ENCODE assay signal across 8 cellular contexts in the genomic region with DNA sequence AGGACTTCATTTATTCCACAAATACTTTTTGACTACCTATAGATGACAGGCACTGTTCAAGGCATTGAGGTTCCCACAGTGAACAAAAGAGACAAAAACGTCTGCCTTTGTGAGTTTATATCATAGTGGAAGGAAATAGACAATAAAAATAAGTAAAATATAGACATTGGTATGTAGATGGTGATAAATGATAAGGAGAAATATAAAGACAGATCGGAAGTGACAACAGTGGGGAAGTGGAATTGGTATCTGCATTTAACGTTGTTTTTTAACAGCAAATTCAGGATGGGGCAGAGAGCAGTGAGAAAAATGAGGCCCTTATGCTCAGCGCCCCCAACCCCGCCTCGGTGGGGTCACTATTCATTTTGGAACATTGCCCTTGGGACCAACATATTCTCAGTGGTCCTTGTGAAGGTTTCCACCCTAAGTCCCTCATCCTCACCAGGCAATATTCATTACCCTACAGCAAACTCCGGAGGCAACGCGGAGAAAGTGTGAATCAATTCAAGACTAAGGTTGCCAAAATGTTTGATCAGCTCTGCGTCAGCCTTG. TPM values are rescaled to one million over a fixed set of nuclear protein-coding genes. Genes with fewer than 3 reads are reported as not detected.
DNase-seq lines count a peak whose midpoint lies in the region; ATAC-seq, FAIRE-seq and TF ChIP-seq lines count a peak whose summit lies in the region.

No MANE protein-coding gene starts in this region.

- intact Hi-C loops in left ventricle myocardium inferior (cut with micrococcal nuclease) (loop anchor here (2.0 kb wide), 1 partner anchor 246 kb away; no protein-coding TSS in a partner anchor), Right ventricle myocardium superior (cut with DNase I) (loop anchor here (2.0 to 10.0 kb wide), 5 partner anchors 92 to 335 kb away; no protein-coding TSS in a partner anchor), right lobe of liver (cut with DNase I) (loop anchor here (10.0 kb wide), 4 partner anchors 52 to 252 kb away; partner anchors contain the start of gene MICAL3 (in 1 of the 2)), transverse colon (cut with DNase I; ENCODE audit: low total_unique reads) (loop anchor here (2.0 to 10.0 kb wide), 4 partner anchors 52 to 245 kb away; partner anchors contain the start of gene MICAL3)

- H3K4me1 Mint-ChIP-seq in activated naive CD8-positive, alpha-beta T cell treated with anti-CD3 and anti-CD28 coated beads for 36 hours = peaks cover 38% of the 10 kb centered on the region

- no peak for TF ChIP-seq POLR2A in right lobe of liver (IDR thresholded peaks at IDR 0.05)
- TF ChIP-seq POLR2A in transverse colon (IDR thresholded peaks at IDR 0.05) = no peak

- TF ChIP-seq CTCF in left ventricle myocardium inferior (IDR thresholded peaks at IDR 0.05; ENCODE audit: borderline replicate concordance) = no peak
- no peak for TF ChIP-seq CTCF in right lobe of liver (IDR thresholded peaks at IDR 0.05)
- no peak for TF ChIP-seq CTCF in transverse colon (IDR thresholded peaks at IDR 0.05)

- no peak for ATAC-seq in Right ventricle myocardium superior (ENCODE audit: poor library complexity)
- ATAC-seq in right lobe of liver = peak in 1 of 4 donors; percentile 10
- ATAC-seq in HG02840 (IDR thresholded peaks at IDR 0.05; ENCODE audit: low FRiP score, unreplicated experiment) = no peak

- peaks cover 2% of the 10 kb centered on the region for H3K9me3 Mint-ChIP-seq in activated naive CD8-positive, alpha-beta T cell treated with anti-CD3 and anti-CD28 coated beads for 36 hours

- peak overlapping the region; percentile 94 for H3K27ac ChIP-seq in left ventricle myocardium inferior (replicated peaks)
- peak overlapping the region; percentile 71 to 78 (median 77) for H3K27ac ChIP-seq in right lobe of liver
- peak overlapping the region; percentile 87 to 91 (median 90) for H3K27ac ChIP-seq in transverse colon

- 0% methylated on average over 10 of the region's 10 CpGs for WGBS in right lobe of liver (ENCODE audit: insufficient coverage, low coverage, low lambda C conversion rate, missing lambda C conversion rate)
- 0 to 2% methylated on average over 4 to 10 of the region's 10 CpGs for WGBS in transverse colon (ENCODE audit: low coverage in 1 of 2), 2 donors

- H3K4me3 ChIP-seq in left ventricle myocardium inferior (peak overlapping the region; percentile 97), right lobe of liver (peak overlapping the region; percentile 94 to 99 (median 98)), transverse colon (peak overlapping the region; percentile 26 to 99 (median 91))

- H3K9me3 ChIP-seq in left ventricle myocardium inferior (replicated peaks) (no peaks in the 10 kb centered on the region), right lobe of liver (no peaks in the 10 kb centered on the region), transverse colon (no peaks in the 10 kb centered on the region)

- H3K27me3 ChIP-seq in left ventricle myocardium inferior (ENCODE audit: low read depth) (no peaks in the 10 kb centered on the region), right lobe of liver (no peaks in the 10 kb centered on the region), transverse colon (no peaks in the 10 kb centered on the region)

- in situ Hi-C loops in transverse colon (cut with MboI; ENCODE audit: low pct_ligation_motif_present in 1 of 4, low pct_unique_long_range_greater_than_20kb in 1 of 4, low sequenced_read_pairs in 3 of 4) = loop anchor here in 2 of 4 donors (10.0 kb wide), 2 partner anchors 52 to 242 kb away; partner anchors contain the start of gene MICAL3 (in 1 of the 2)

- DNase-seq in left ventricle myocardium inferior (no peak), Right ventricle myocardium superior (no peak), right lobe of liver (no peak), transverse colon (no peak), DMS79 (lab: John Stamatoyannopoulos, UW) (no peak), HTR-8/SVneo (ENCODE audit: insufficient read length, low spot score) (no peak)
- DNase-seq in activated naive CD8-positive, alpha-beta T cell treated with anti-CD3 and anti-CD28 coated beads for 36 hours = no peak

- H3K4me1 ChIP-seq in left ventricle myocardium inferior = peaks cover 52% of the 10 kb centered on the region
- peaks cover 0 to 20% (median 10%) of the 10 kb centered on the region in 4 donors for H3K4me1 ChIP-seq in right lobe of liver
- peaks cover 18 to 27% (median 26%) of the 10 kb centered on the region in 4 donors for H3K4me1 ChIP-seq in transverse colon

- no peaks in the 10 kb centered on the region for H3K27me3 Mint-ChIP-seq in activated naive CD8-positive, alpha-beta T cell treated with anti-CD3 and anti-CD28 coated beads for 36 hours

- H3K4me3 Mint-ChIP-seq in activated naive CD8-positive, alpha-beta T cell treated with anti-CD3 and anti-CD28 coated beads for 36 hours = peak overlapping the region; percentile 89

- H3K36me3 ChIP-seq in left ventricle myocardium inferior (peaks cover 30% of the 10 kb centered on the region), right lobe of liver (peaks cover 0 to 14% (median 7%) of the 10 kb centered on the region in 4 donors), transverse colon (peaks cover 0 to 14% (median 4%) of the 10 kb centered on the region in 4 donors)

- H3K36me3 Mint-ChIP-seq in activated naive CD8-positive, alpha-beta T cell treated with anti-CD3 and anti-CD28 coated beads for 36 hours = peaks cover 33% of the 10 kb centered on the region

- TF ChIP-seq EP300 in transverse colon (IDR thresholded peaks at IDR 0.05; ENCODE audit: low read depth) = no peak

- H3K27ac Mint-ChIP-seq in activated naive CD8-positive, alpha-beta T cell treated with anti-CD3 and anti-CD28 coated beads for 36 hours = peak overlapping the region; percentile 96

- no peak for FAIRE-seq in HTR-8/SVneo (lab: Jason Lieb, UNC)

RNA-seq across cellular contexts. Expression of gene PEX26, which starts 0.6 kb away (rescaled TPM):
- total RNA-seq in left ventricle myocardium inferior = 20.5 TPM
- total RNA-seq in Right ventricle myocardium superior = 20.3 TPM
- 10 to 100 TPM; 65.5 to 67.2 TPM for total RNA-seq in activated naive CD8-positive, alpha-beta T cell treated with anti-CD3 and anti-CD28 coated beads for 36 hours
- total RNA-seq in right lobe of liver = 10 to 100 TPM; 22.7 to 42.5 (median 25.0) TPM
- 100 to 1,000 TPM in 2 of 4 donors, 10 to 100 TPM in 2; 46.4 to 211 (median 93.4) TPM for total RNA-seq in transverse colon

RNA-seq across cellular contexts. Expression of gene TUBA8, which starts 33.4 kb away (rescaled TPM):
- total RNA-seq in left ventricle myocardium inferior = 253 TPM
- total RNA-seq in Right ventricle myocardium superior = 247 TPM
- 1 to 10 TPM; 1.2 to 1.5 TPM for total RNA-seq in activated naive CD8-positive, alpha-beta T cell treated with anti-CD3 and anti-CD28 coated beads for 36 hours
- 1 to 10 TPM in 4 of 6 experiments, under 1 TPM in 2; 0.58 to 4.8 (median 1.7) TPM for total RNA-seq in right lobe of liver
- 1 to 10 TPM in 3 of 4 donors, not detected in 1; 1.4 to 3.0 (median 2.0) TPM for total RNA-seq in transverse colon

RNA-seq across cellular contexts. Expression of gene MICAL3, which starts 52.8 kb away (rescaled TPM):
- total RNA-seq in left ventricle myocardium inferior (92.5 TPM), Right ventricle myocardium superior (78.9 TPM), right lobe of liver (10 to 100 TPM; 31.5 to 61.8 (median 48.2) TPM), transverse colon (100 to 1,000 TPM in 2 of 4 donors, 10 to 100 TPM in 2; 84.2 to 290 (median 151) TPM)
- 10 to 100 TPM; 36.6 to 41.3 TPM for total RNA-seq in activated naive CD8-positive, alpha-beta T cell treated with anti-CD3 and anti-CD28 coated beads for 36 hours

Comparison
In these comparisons a context has a peak if more than half of its experiments do, and no peak if none do; other contexts are left out.
1. RNA of gene TUBA8, which starts 33.4 kb away (total RNA-seq): 253 TPM in left ventricle myocardium inferior (single experiment) and 247 TPM in Right ventricle myocardium superior (single experiment); 1.4 to 3.0 TPM in transverse colon, 0.58 to 4.8 TPM in right lobe of liver and 1.2 to 1.5 TPM in activated naive CD8-positive, alpha-beta T cell treated with anti-CD3 and anti-CD28 coated beads for 36 hours; every median in the first group is over 10 times any median in the second.
2. Peak in every context shown above with its lines, with median percentiles within 50 percentile points of each other: H3K27ac ChIP-seq and H3K4me3 ChIP-seq.